ENCODE assay signal across 8 cellular contexts in the genomic region with DNA sequence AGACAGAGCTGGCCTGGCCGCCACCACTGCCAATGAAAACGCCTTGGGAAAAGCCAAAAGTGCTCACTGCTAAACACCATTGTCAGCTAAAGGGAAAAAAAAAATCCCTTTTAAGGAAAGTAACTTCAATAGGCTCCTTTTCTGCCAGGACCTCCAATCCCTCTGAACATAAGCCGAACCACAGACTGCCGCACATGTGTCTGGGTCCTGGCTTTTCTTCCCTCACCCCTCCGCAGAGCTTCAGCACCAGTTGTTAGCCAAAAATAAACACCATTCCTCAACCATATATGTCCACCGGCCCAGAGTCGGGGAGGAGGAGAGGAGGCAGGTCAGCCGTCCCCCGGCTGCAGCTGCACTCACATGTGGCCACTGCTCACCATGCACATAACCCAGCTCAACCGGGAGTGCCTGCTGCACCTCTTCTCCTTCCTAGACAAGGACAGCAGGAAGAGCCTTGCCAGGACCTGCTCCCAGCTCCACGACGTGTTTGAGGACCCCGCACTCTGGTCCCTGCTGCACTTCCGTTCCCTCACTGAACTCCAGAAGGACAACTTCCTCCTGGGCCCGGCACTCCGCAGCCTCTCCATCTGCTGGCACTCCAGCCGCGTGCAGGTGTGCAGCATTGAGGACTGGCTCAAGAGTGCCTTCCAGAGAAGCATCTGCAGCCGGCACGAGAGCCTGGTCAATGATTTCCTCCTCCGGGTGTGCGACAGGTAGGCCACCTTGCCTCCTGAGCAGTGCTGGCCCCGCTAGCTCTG. TPM values are rescaled to one million over a fixed set of nuclear protein-coding genes. Genes with fewer than 3 reads are reported as not detected.
A peak's percentile ranks its signal among the peaks of the same experiment; 100 is the strongest.
DNase-seq lines count a peak whose midpoint lies in the region; ATAC-seq and TF ChIP-seq lines count a peak whose summit lies in the region.

A gene with protein sequence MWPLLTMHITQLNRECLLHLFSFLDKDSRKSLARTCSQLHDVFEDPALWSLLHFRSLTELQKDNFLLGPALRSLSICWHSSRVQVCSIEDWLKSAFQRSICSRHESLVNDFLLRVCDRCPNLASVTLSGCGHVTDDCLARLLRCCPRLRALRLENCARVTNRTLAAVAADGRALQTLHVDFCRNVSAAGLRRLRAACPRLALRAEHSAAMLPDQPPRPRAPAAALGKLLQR (plus strand): TSS at position 355 of the 758 bp plus-strand sequence. CDS start 6 bp downstream, at position 361.

- no peak for ATAC-seq in effector memory CD8-positive, alpha-beta T cell (replicated peaks)
- ATAC-seq in natural killer cell treated with Interleukin-12 subunit alpha and Interleukin-12 subunit beta and Interleukin-15 and Interleukin-18, amount 100 ng/mL, for 72 hours, result no peak
- ATAC-seq in GM19397 (IDR thresholded peaks at IDR 0.05; ENCODE audit: unreplicated experiment) (no peak), GM19351 (IDR thresholded peaks at IDR 0.05; ENCODE audit: unreplicated experiment) (no peak), HG03354 (IDR thresholded peaks at IDR 0.05; ENCODE audit: poor library complexity, severe bottlenecking, unreplicated experiment) (no peak)

- DNase-seq in AG10803 (ENCODE audit: low read depth), result peak; percentile 64
- DNase-seq in NCI-H2196 (lab: John Stamatoyannopoulos, UW; ENCODE audit: unreplicated experiment), result peak; percentile 26
- DNase-seq in effector memory CD8-positive, alpha-beta T cell, result no peak
- DNase-seq in natural killer cell treated with Interleukin-12 subunit alpha and Interleukin-12 subunit beta and Interleukin-15 and Interleukin-18, amount 100 ng/mL, for 72 hours (ENCODE audit: low spot score), result no peak
- no peak for DNase-seq in D341Med (ENCODE audit: low spot score)

- H3K4me3 Mint-ChIP-seq in effector memory CD8-positive, alpha-beta T cell, result no peak within 1 kb of the TSS
- no peak within 1 kb of the TSS for H3K4me3 Mint-ChIP-seq in natural killer cell treated with Interleukin-12 subunit alpha and Interleukin-12 subunit beta and Interleukin-15 and Interleukin-18, amount 100 ng/mL, for 72 hours

- TF ChIP-seq CTCF in AG10803 (conservative IDR thresholded peaks at IDR 0.05; ENCODE audit: low read length), result no peak

- H3K9me3 Mint-ChIP-seq in effector memory CD8-positive, alpha-beta T cell, result no peaks in the 10 kb centered on the region
- H3K9me3 Mint-ChIP-seq in natural killer cell treated with Interleukin-12 subunit alpha and Interleukin-12 subunit beta and Interleukin-15 and Interleukin-18, amount 100 ng/mL, for 72 hours, result no peaks in the 10 kb centered on the region

- no peaks in the 10 kb centered on the region for H3K27me3 Mint-ChIP-seq in effector memory CD8-positive, alpha-beta T cell
- H3K27me3 Mint-ChIP-seq in natural killer cell treated with Interleukin-12 subunit alpha and Interleukin-12 subunit beta and Interleukin-15 and Interleukin-18, amount 100 ng/mL, for 72 hours, result no peaks in the 10 kb centered on the region

- H3K36me3 Mint-ChIP-seq in effector memory CD8-positive, alpha-beta T cell (ENCODE audit: insufficient read depth), result peaks cover 64% of the 10 kb centered on the region
- no peaks in the 10 kb centered on the region for H3K36me3 Mint-ChIP-seq in natural killer cell treated with Interleukin-12 subunit alpha and Interleukin-12 subunit beta and Interleukin-15 and Interleukin-18, amount 100 ng/mL, for 72 hours

- peaks cover 30 to 33% of the 10 kb centered on the region in 2 donors for H3K4me1 Mint-ChIP-seq in effector memory CD8-positive, alpha-beta T cell (ENCODE audit: low read depth in 2 of 2)
- peaks cover 35 to 44% of the 10 kb centered on the region in 2 donors for H3K4me1 Mint-ChIP-seq in natural killer cell treated with Interleukin-12 subunit alpha and Interleukin-12 subunit beta and Interleukin-15 and Interleukin-18, amount 100 ng/mL, for 72 hours (ENCODE audit: low read depth in 2 of 2)

- peak within 1 kb of the TSS; percentile 35 for H3K4me3 ChIP-seq in AG10803 (ENCODE audit: low read length)

- peak within 1 kb of the TSS; percentile 77 to 91 for H3K27ac Mint-ChIP-seq in effector memory CD8-positive, alpha-beta T cell
- peak within 1 kb of the TSS; percentile 21 to 45 for H3K27ac Mint-ChIP-seq in natural killer cell treated with Interleukin-12 subunit alpha and Interleukin-12 subunit beta and Interleukin-15 and Interleukin-18, amount 100 ng/mL, for 72 hours

RNA-seq across cellular contexts. Expression of the gene that starts here (rescaled TPM):
- 1 to 10 TPM in 1 of 2 donors, under 1 TPM in 1; 0.45 to 1.5 TPM for total RNA-seq in natural killer cell treated with Interleukin-12 subunit alpha and Interleukin-12 subunit beta and Interleukin-15 and Interleukin-18, amount 100 ng/mL, for 72 hours

Comparison
In these comparisons a context has a peak if more than half of its experiments do, and no peak if none do; other contexts are left out.
1. DNase-seq: peak in AG10803 (single experiment) and NCI-H2196 (single experiment); none in effector memory CD8-positive, alpha-beta T cell (0 of 3), natural killer cell treated with Interleukin-12 subunit alpha and Interleukin-12 subunit beta and Interleukin-15 and Interleukin-18, amount 100 ng/mL, for 72 hours (single experiment) and D341Med (single experiment).